Comparison of ENCODE assay signal across 16 cellular contexts in the genomic region with DNA sequence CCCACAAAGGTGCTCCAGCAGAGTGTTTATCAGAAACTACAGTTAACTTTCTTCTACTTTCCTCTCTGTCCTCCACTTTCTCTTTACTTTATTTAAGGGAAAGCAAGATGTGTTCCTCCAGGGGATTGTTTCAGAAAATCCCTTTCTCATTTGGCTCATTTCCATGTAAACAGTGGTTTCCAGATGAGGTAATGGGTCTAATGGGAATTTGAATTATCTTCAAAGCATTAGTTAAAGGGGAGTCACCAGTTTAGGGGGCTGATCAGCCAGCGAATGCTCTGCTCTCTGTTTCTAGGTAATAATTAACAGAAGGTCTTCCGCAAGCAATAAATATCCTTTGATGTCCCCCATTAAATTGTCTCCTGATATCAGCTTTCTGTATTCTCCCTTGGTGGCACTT.
"Had no signal": no experiment of that assay in that cellular context is flagged by ENCODE, and none has a peak within 500 bp of the region (broad histone marks: within the 10 kb centered on the region; RNA-seq: fewer than 3 reads in every experiment).

No MANE protein-coding gene starts in this region.

- H3K4me1 ChIP-seq: adrenal gland, body of pancreas, left lung, tibial artery, vagina had no signal

- H3K9me3 ChIP-seq: adrenal gland, body of pancreas, left lung, ovary, tibial artery, vagina had no signal

- H3K4me1 Mint-ChIP-seq: immature natural killer cell; memory B cell; stimulated activated memory B cell treated with anti-CD40 and anti-IgM and Interleukin-4, amounts not matched to agents 10 μg/mL and 1 μg/mL and 100 μg/mL, for 72 hours had no signal

- H3K27me3 ChIP-seq: adrenal gland, body of pancreas, left lung, ovary, tibial artery, vagina had no signal

- H3K36me3 Mint-ChIP-seq: immature natural killer cell; stimulated activated memory B cell treated with anti-CD40 and anti-IgM and Interleukin-4, amounts not matched to agents 10 μg/mL and 1 μg/mL and 100 μg/mL, for 72 hours had no signal

- H3K4me3 ChIP-seq: adrenal gland, body of pancreas, left lung, ovary, tibial artery, vagina had no signal

- H3K27ac ChIP-seq: adrenal gland, body of pancreas, left lung, ovary, tibial artery, vagina had no signal

- H3K4me3 Mint-ChIP-seq: immature natural killer cell; memory B cell; neural crest cell; stimulated activated memory B cell treated with anti-CD40 and anti-IgM and Interleukin-4, amounts not matched to agents 10 μg/mL and 1 μg/mL and 100 μg/mL, for 72 hours; T-helper 2 cell treated with Interferon-gamma antibody and Interleukin-4, amounts not matched to agents 5 μg/mL and 100 μg/mL, for 36 hours had no signal

- H3K36me3 ChIP-seq: adrenal gland, left lung, ovary, tibial artery, vagina had no signal

- H3K9me3 Mint-ChIP-seq: immature natural killer cell; stimulated activated memory B cell treated with anti-CD40 and anti-IgM and Interleukin-4, amounts not matched to agents 10 μg/mL and 1 μg/mL and 100 μg/mL, for 72 hours; T-helper 2 cell treated with Interferon-gamma antibody and Interleukin-4, amounts not matched to agents 5 μg/mL and 100 μg/mL, for 36 hours had no signal

- H3K27ac Mint-ChIP-seq: immature natural killer cell; memory B cell; stimulated activated memory B cell treated with anti-CD40 and anti-IgM and Interleukin-4, amounts not matched to agents 10 μg/mL and 1 μg/mL and 100 μg/mL, for 72 hours; T-helper 2 cell treated with Interferon-gamma antibody and Interleukin-4, amounts not matched to agents 5 μg/mL and 100 μg/mL, for 36 hours had no signal

- H3K27me3 Mint-ChIP-seq: stimulated activated memory B cell treated with anti-CD40 and anti-IgM and Interleukin-4, amounts not matched to agents 10 μg/mL and 1 μg/mL and 100 μg/mL, for 72 hours had no signal

- ATAC-seq: body of pancreas; left lung; stimulated activated memory B cell treated with anti-CD40 and anti-IgM and Interleukin-4, amounts not matched to agents 10 μg/mL and 1 μg/mL and 100 μg/mL, for 72 hours had no signal

- DNase-seq: activated CD4-positive, alpha-beta T cell treated with anti-CD3 and anti-CD28 coated beads, Interleukin-2, amount 50 U/mL, for 1 hour; activated naive CD4-positive, alpha-beta T cell treated with anti-CD3 and anti-CD28 coated beads, Interleukin-2, amount 50 U/mL, for 16 hours; adrenal gland; body of pancreas; central memory CD4-positive, alpha-beta T cell; effector memory CD4-positive, alpha-beta T cell; immature natural killer cell; left lung; ovary; retina; tibial artery had no signal
